ENCODE assay signal across 17 cellular contexts in the genomic region with DNA sequence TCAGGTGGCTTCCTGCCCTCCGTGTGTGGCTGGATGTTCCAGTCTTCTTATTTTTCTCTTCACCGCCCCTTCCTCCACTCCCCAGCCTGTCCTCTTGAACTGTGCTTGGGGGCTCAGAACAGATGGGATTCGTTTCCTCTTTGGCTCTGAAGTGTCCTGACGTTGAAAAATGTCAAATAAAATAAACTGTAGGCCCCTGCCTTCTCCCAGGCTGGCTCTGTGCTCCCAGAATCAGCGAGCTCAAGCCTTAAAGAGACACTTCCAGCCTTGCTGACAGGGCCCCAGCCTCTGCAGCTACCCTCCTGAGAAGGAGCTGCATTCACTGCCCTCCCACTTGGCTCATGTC.
DNase-seq lines count a peak whose midpoint lies in the region; ATAC-seq and TF ChIP-seq lines count a peak whose summit lies in the region.
"Had no signal": no experiment of that assay in that cellular context is flagged by ENCODE, and none has a peak within 500 bp of the region (broad histone marks: within the 10 kb centered on the region; RNA-seq: fewer than 3 reads in every experiment).

No MANE protein-coding gene starts in this region.

- peaks cover 50% of the 10 kb centered on the region for H3K4me1 Mint-ChIP-seq in nephron

- H3K27me3 ChIP-seq in cardiac muscle cell: no peaks in the 10 kb centered on the region
- H3K27me3 ChIP-seq: foreskin keratinocyte had no signal

- intact Hi-C loops in Right ventricle myocardium inferior (cut with DNase I): no loop called here

- peak overlapping the region; percentile 20 to 62 (median 41) for H3K4me3 Mint-ChIP-seq in nephron
- H3K4me3 Mint-ChIP-seq: type B pancreatic cell had no signal

- H3K9me3 Mint-ChIP-seq in nephron: no peaks in the 10 kb centered on the region
- H3K9me3 Mint-ChIP-seq: type B pancreatic cell had no signal

- H3K36me3 ChIP-seq in cardiac muscle cell: no peaks in the 10 kb centered on the region
- no peaks in the 10 kb centered on the region for H3K36me3 ChIP-seq in urinary bladder (ENCODE audit: insufficient read depth)

- no peak for TF ChIP-seq CTCF in cardiac muscle cell (IDR thresholded peaks at IDR 0.05; ENCODE audit: low read depth, low read length)
- no peak for TF ChIP-seq CTCF in fibroblast of the aortic adventitia (IDR thresholded peaks at IDR 0.05; ENCODE audit: insufficient read depth, low read length)
- no peak for TF ChIP-seq CTCF in nephron (IDR thresholded peaks at IDR 0.05; ENCODE audit: unreplicated experiment in 3 of 3)

- peak; percentile 41 to 44 for DNase-seq in cardiac muscle cell (ENCODE audit: low read depth in 1 of 2, low spot score in 1 of 2)
- no peak for DNase-seq in Right ventricle myocardium inferior (ENCODE audit: missing footprints)
- peak; percentile 56 for DNase-seq in fibroblast of the aortic adventitia (ENCODE audit: low read depth)
- no peak for DNase-seq in NK-92 (lab: John Stamatoyannopoulos, UW; ENCODE audit: unreplicated experiment)
- no peak for DNase-seq in glomerular visceral epithelial cell (ENCODE audit: extremely low spot score)
- DNase-seq in NCI-H187 treated with DMSO at 0.1 percent for 48 hours (lab: John Stamatoyannopoulos, UW): no peak
- DNase-seq: ACHN; activated CD4-positive, alpha-beta T cell treated with anti-CD3 and anti-CD28 coated beads, Interleukin-2, amount 50 U/mL, for 4 hours; DMS153; foreskin keratinocyte; NCI-H1436; NK-92 treated with Interleukin-12 subunit alpha and Interleukin-12 subunit beta, amount 100 ng/mL, for 24 hours had no signal

- 20% methylated on average over 5 of the region's 5 CpGs for WGBS in urinary bladder

- H3K36me3 Mint-ChIP-seq in nephron (ENCODE audit: low read depth): peaks cover 1% of the 10 kb centered on the region

- no peaks in the 10 kb centered on the region for H3K27me3 Mint-ChIP-seq in nephron (ENCODE audit: low read depth)
- H3K27me3 Mint-ChIP-seq: type B pancreatic cell had no signal

- H3K9me3 ChIP-seq in cardiac muscle cell (ENCODE audit: low read depth): no peaks in the 10 kb centered on the region

- no peak for ATAC-seq in Right ventricle myocardium inferior
- ATAC-seq: foreskin keratinocyte, HCT116, left lobe of liver had no signal

- H3K4me3 ChIP-seq in cardiac muscle cell: no peak overlapping the region
- H3K4me3 ChIP-seq in fibroblast of the aortic adventitia (ENCODE audit: low read depth, low read length): no peak overlapping the region
- no peak overlapping the region for H3K4me3 ChIP-seq in urinary bladder (ENCODE audit: low read depth, low read length)

- H3K4me1 ChIP-seq in cardiac muscle cell (ENCODE audit: low read depth): peaks cover 80% of the 10 kb centered on the region
- H3K4me1 ChIP-seq in urinary bladder (ENCODE audit: insufficient read depth): no peaks in the 10 kb centered on the region
- H3K4me1 ChIP-seq: foreskin keratinocyte had no signal

- H3K27ac ChIP-seq in cardiac muscle cell (peak overlapping the region; percentile 95), urinary bladder (ENCODE audit: low read depth) (peak overlapping the region; percentile 49)
- H3K27ac ChIP-seq: foreskin keratinocyte had no signal

- H3K27ac Mint-ChIP-seq in nephron: peak overlapping the region; percentile 92 to 94 (median 92)
- H3K27ac Mint-ChIP-seq: type B pancreatic cell had no signal

Comparison
In these comparisons a context has a peak if more than half of its experiments do, and no peak if none do; other contexts are left out.
1. DNase-seq: peak in cardiac muscle cell (2 of 2) and fibroblast of the aortic adventitia (single experiment); none in Right ventricle myocardium inferior (single experiment), NK-92 (single experiment), glomerular visceral epithelial cell (single experiment) and NCI-H187 treated with DMSO at 0.1 percent for 48 hours (single experiment).